ENCODE assay signal across 14 cellular contexts in the genomic region with DNA sequence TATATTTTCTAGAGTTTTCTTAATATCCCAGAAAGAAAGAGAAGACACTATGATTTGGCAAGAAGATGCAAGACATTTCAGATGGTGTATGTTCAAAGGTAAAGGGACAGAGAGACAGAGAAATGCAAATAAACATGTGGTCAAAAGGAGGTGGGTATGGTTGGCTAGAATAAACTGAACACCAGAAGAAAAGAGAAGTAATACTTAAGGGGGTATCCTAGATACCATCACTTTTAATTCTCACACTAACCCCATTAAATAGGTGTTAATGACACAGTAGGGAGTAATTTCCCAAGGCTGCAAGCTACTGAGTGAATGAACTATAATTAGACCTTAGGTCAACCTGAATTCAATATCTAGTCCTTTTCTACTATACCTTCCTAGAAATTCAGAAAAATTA.
DNase-seq lines count a peak whose midpoint lies in the region; ATAC-seq lines count a peak whose summit lies in the region.
"Had no signal": no experiment of that assay in that cellular context is flagged by ENCODE, and none has a peak within 500 bp of the region (broad histone marks: within the 10 kb centered on the region; RNA-seq: fewer than 3 reads in every experiment).

No MANE protein-coding gene starts in this region.

- no peak overlapping the region for H3K4me3 Mint-ChIP-seq in activated naive CD4-positive, alpha-beta T cell treated with anti-CD3 and anti-CD28 coated beads, Interleukin-2, amount 10 ng/mL, durations not matched to agents 7 days and 5 days
- H3K4me3 Mint-ChIP-seq: IgD-negative memory B cell, neural progenitor cell had no signal

- peak; percentile 99 for ATAC-seq in GM21723 (IDR thresholded peaks at IDR 0.05; ENCODE audit: unreplicated experiment)
- peak; percentile 96 for ATAC-seq in HG03103 (IDR thresholded peaks at IDR 0.05; ENCODE audit: low read depth, unreplicated experiment)
- ATAC-seq: gastrocnemius medialis, left lobe of liver had no signal

- H3K4me1 Mint-ChIP-seq in activated naive CD4-positive, alpha-beta T cell treated with anti-CD3 and anti-CD28 coated beads, Interleukin-2, amount 10 ng/mL, durations not matched to agents 7 days and 5 days: no peaks in the 10 kb centered on the region
- H3K4me1 Mint-ChIP-seq: neural progenitor cell had no signal

- peaks cover 22% of the 10 kb centered on the region for H3K36me3 Mint-ChIP-seq in activated naive CD4-positive, alpha-beta T cell treated with anti-CD3 and anti-CD28 coated beads, Interleukin-2, amount 10 ng/mL, durations not matched to agents 7 days and 5 days

- CTCF ChIA-PET in activated naive CD4-positive, alpha-beta T cell treated with anti-CD3 and anti-CD28 coated beads, Interleukin-2, amount 10 ng/mL, durations not matched to agents 7 days and 5 days (lab: Charles Lee): no interaction called here

- H3K9me3 Mint-ChIP-seq in activated naive CD4-positive, alpha-beta T cell treated with anti-CD3 and anti-CD28 coated beads, Interleukin-2, amount 10 ng/mL, durations not matched to agents 7 days and 5 days: no peaks in the 10 kb centered on the region
- H3K9me3 Mint-ChIP-seq: IgD-negative memory B cell, neural progenitor cell had no signal

- DNase-seq in NCI-H146 (lab: John Stamatoyannopoulos, UW) (peak; percentile 21), NCI-H146 treated with DMSO at 0.1 percent for 48 hours (lab: John Stamatoyannopoulos, UW; ENCODE audit: unreplicated experiment) (no peak), SHP77 (lab: John Stamatoyannopoulos, UW) (no peak), NCI-H510A treated with DMSO at 0.1 percent for 48 hours (lab: John Stamatoyannopoulos, UW) (no peak)
- no peak for DNase-seq in activated naive CD4-positive, alpha-beta T cell treated with anti-CD3 and anti-CD28 coated beads, Interleukin-2, amount 10 ng/mL, durations not matched to agents 7 days and 5 days
- DNase-seq in effector CD4-positive, alpha-beta T cell: no peak
- DNase-seq: amniotic stem cell; gastrocnemius medialis; stimulated activated CD8-positive, alpha-beta memory T cell treated with anti-CD3 and anti-CD28 coated beads, Interleukin-4, amount 100 ng/mL, for 48 hours had no signal

- H3K27ac Mint-ChIP-seq in activated naive CD4-positive, alpha-beta T cell treated with anti-CD3 and anti-CD28 coated beads, Interleukin-2, amount 10 ng/mL, durations not matched to agents 7 days and 5 days: no peak overlapping the region
- H3K27ac Mint-ChIP-seq: IgD-negative memory B cell, neural progenitor cell had no signal

- no peaks in the 10 kb centered on the region for H3K27me3 Mint-ChIP-seq in activated naive CD4-positive, alpha-beta T cell treated with anti-CD3 and anti-CD28 coated beads, Interleukin-2, amount 10 ng/mL, durations not matched to agents 7 days and 5 days
- H3K27me3 Mint-ChIP-seq: IgD-negative memory B cell had no signal
